In genomic region chr19:44856438-44857083, GRCh38 we compare ENCODE assay signal across 2 cellular contexts.
TF ChIP-seq lines count a peak whose summit lies in the region.

No MANE protein-coding gene starts in this region.

TF ChIP-seq in SK-N-SH treated with all-trans-retinoic acid at 6 μM for 48 hours, 23 proteins besides CTCF, POLR2A, EP300 and RAD21 (continued from another document):
- TF ChIP-seq TSHZ2 (CRISPR knock-in tag; IDR thresholded peaks at IDR 0.05) (0 out of 2 replicates have a peak, but pooled peaks have one; percentile 27), TCF4 (CRISPR knock-in tag; IDR thresholded peaks at IDR 0.05; ENCODE audit: borderline replicate concordance) (peak; percentile 92)
TF ChIP-seq in SK-N-SH treated with all-trans-retinoic acid at 6 μM for 48 hours: peak in this region for 2.

TF ChIP-seq in SK-N-SH, 30 proteins besides CTCF, POLR2A, EP300 and RAD21 (continued from another document):
- no peak for TF ChIP-seq IRF3 (IDR thresholded peaks at IDR 0.05; ENCODE audit: low read depth, low read length)
TF ChIP-seq in SK-N-SH: peak in this region for 0.
